Comparison of ENCODE assay signal across 17 cellular contexts in genomic region chr14:105468621-105469241, GRCh38. TPM values are rescaled to one million over a fixed set of nuclear protein-coding genes. Genes with fewer than 3 reads are reported as not detected.
DNase-seq lines count a peak whose midpoint lies in the region; ATAC-seq and TF ChIP-seq lines count a peak whose summit lies in the region.
"Had no signal": no experiment of that assay in that cellular context is flagged by ENCODE, and none has a peak within 500 bp of the region (broad histone marks: within the 10 kb centered on the region; RNA-seq: fewer than 3 reads in every experiment).

No MANE protein-coding gene starts in this region.

- WGBS in urinary bladder, result 54% methylated on average over 19 of the region's 19 CpGs

- H3K27ac Mint-ChIP-seq in T-helper 2 cell treated with Interferon-gamma antibody and Interleukin-4, amounts not matched to agents 5 μg/mL and 100 μg/mL, for 36 hours, result no peak overlapping the region
- H3K27ac Mint-ChIP-seq: activated CD4-positive, alpha-beta T cell treated with anti-CD3 and anti-CD28 coated beads, Interleukin-2, amount 10 ng/mL, durations not matched to agents 24 days and 14 days; activated naive CD4-positive, alpha-beta T cell treated with anti-CD3 and anti-CD28 coated beads, Interleukin-2, amount 50 U/mL, for 24 hours; brain; CD14-positive monocyte had no signal

- no peaks in the 10 kb centered on the region for H3K9me3 Mint-ChIP-seq in T-helper 2 cell treated with Interferon-gamma antibody and Interleukin-4, amounts not matched to agents 5 μg/mL and 100 μg/mL, for 36 hours
- H3K9me3 Mint-ChIP-seq: activated CD4-positive, alpha-beta T cell treated with anti-CD3 and anti-CD28 coated beads, Interleukin-2, amount 10 ng/mL, durations not matched to agents 24 days and 14 days; activated naive CD4-positive, alpha-beta T cell treated with anti-CD3 and anti-CD28 coated beads, Interleukin-2, amount 50 U/mL, for 24 hours; brain; CD14-positive monocyte had no signal

- no peaks in the 10 kb centered on the region for H3K27me3 ChIP-seq in ascending aorta

- intact Hi-C loops in ascending aorta (cut with DNase I), result loop anchor here (2.0 kb wide), 1 partner anchor 20 kb away; no protein-coding TSS in a partner anchor
- intact Hi-C loops in Right ventricle myocardium superior (cut with DNase I), result no loop called here

- H3K4me1 ChIP-seq in ascending aorta (peaks cover 21 to 37% of the 10 kb centered on the region in 2 donors), urinary bladder (ENCODE audit: insufficient read depth) (peaks cover 2% of the 10 kb centered on the region)

- H3K4me3 Mint-ChIP-seq in T-helper 2 cell treated with Interferon-gamma antibody and Interleukin-4, amounts not matched to agents 5 μg/mL and 100 μg/mL, for 36 hours, result no peak overlapping the region
- H3K4me3 Mint-ChIP-seq: activated CD4-positive, alpha-beta T cell treated with anti-CD3 and anti-CD28 coated beads, Interleukin-2, amount 10 ng/mL, durations not matched to agents 24 days and 14 days; activated naive CD4-positive, alpha-beta T cell treated with anti-CD3 and anti-CD28 coated beads, Interleukin-2, amount 50 U/mL, for 24 hours; brain; CD14-positive monocyte had no signal

- no peak overlapping the region for H3K4me3 ChIP-seq in ascending aorta
- H3K4me3 ChIP-seq in urinary bladder (ENCODE audit: low read depth, low read length), result no peak overlapping the region

- no peak for DNase-seq in ascending aorta (ENCODE audit: low spot score in 2 of 2)
- DNase-seq in Right ventricle myocardium superior, result peak; percentile 76
- DNase-seq in midbrain (lab: John Stamatoyannopoulos, UW), result peak; percentile 58
- no peak for DNase-seq in GM10266 (ENCODE audit: extremely low spot score)
- DNase-seq in NK-92 treated with Interleukin-12 subunit alpha and Interleukin-12 subunit beta, amount 100 ng/mL, for 24 hours (lab: John Stamatoyannopoulos, UW), result no peak
- DNase-seq in T-helper 2 cell treated with Interferon-gamma antibody and Interleukin-4, amounts not matched to agents 5 μg/mL and 100 μg/mL, for 36 hours (ENCODE audit: low spot score), result no peak
- DNase-seq: activated CD4-positive, alpha-beta T cell treated with anti-CD3 and anti-CD28 coated beads, Interleukin-2, amount 10 ng/mL, durations not matched to agents 24 days and 14 days; DMS153; HCEC 1CT; NCI-H2081; NCI-H510A treated with DMSO at 0.1 percent for 48 hours; stimulated activated CD4-positive, alpha-beta T cell treated with anti-CD3 and anti-CD28 coated beads, Interleukin-2, amount 100 ng/mL, for 24 hours; T-helper 9 cell had no signal

- H3K36me3 Mint-ChIP-seq in T-helper 2 cell treated with Interferon-gamma antibody and Interleukin-4, amounts not matched to agents 5 μg/mL and 100 μg/mL, for 36 hours (ENCODE audit: low read depth), result no peaks in the 10 kb centered on the region
- H3K36me3 Mint-ChIP-seq: activated naive CD4-positive, alpha-beta T cell treated with anti-CD3 and anti-CD28 coated beads, Interleukin-2, amount 50 U/mL, for 24 hours had no signal

- H3K9me3 ChIP-seq in ascending aorta, result no peaks in the 10 kb centered on the region

- H3K4me1 Mint-ChIP-seq in T-helper 2 cell treated with Interferon-gamma antibody and Interleukin-4, amounts not matched to agents 5 μg/mL and 100 μg/mL, for 36 hours (ENCODE audit: low read depth), result no peaks in the 10 kb centered on the region
- H3K4me1 Mint-ChIP-seq: activated CD4-positive, alpha-beta T cell treated with anti-CD3 and anti-CD28 coated beads, Interleukin-2, amount 10 ng/mL, durations not matched to agents 24 days and 14 days; activated naive CD4-positive, alpha-beta T cell treated with anti-CD3 and anti-CD28 coated beads, Interleukin-2, amount 50 U/mL, for 24 hours had no signal

- peak in 1 of 3 experiments; percentile 15 for TF ChIP-seq CTCF in ascending aorta (IDR thresholded peaks at IDR 0.05)
- no peak for TF ChIP-seq CTCF in GM10266 (IDR thresholded peaks at IDR 0.05; ENCODE audit: control insufficient read depth, insufficient read depth, low read depth, missing control alignments)

- H3K27ac ChIP-seq in ascending aorta (peak overlapping the region; percentile 46 to 89), urinary bladder (ENCODE audit: low read depth) (peak overlapping the region; percentile 28)

- peak; percentile 9 for ATAC-seq in Right ventricle myocardium superior (ENCODE audit: poor library complexity)

- H3K36me3 ChIP-seq in ascending aorta (peaks cover 39 to 41% of the 10 kb centered on the region in 2 donors), urinary bladder (ENCODE audit: insufficient read depth) (peaks cover 5% of the 10 kb centered on the region)

- H3K27me3 Mint-ChIP-seq in T-helper 2 cell treated with Interferon-gamma antibody and Interleukin-4, amounts not matched to agents 5 μg/mL and 100 μg/mL, for 36 hours (ENCODE audit: low read depth), result no peaks in the 10 kb centered on the region
- H3K27me3 Mint-ChIP-seq: activated CD4-positive, alpha-beta T cell treated with anti-CD3 and anti-CD28 coated beads, Interleukin-2, amount 10 ng/mL, durations not matched to agents 24 days and 14 days; activated naive CD4-positive, alpha-beta T cell treated with anti-CD3 and anti-CD28 coated beads, Interleukin-2, amount 50 U/mL, for 24 hours; brain had no signal

RNA-seq across cellular contexts. Expression of gene CRIP2, which starts 5.9 kb away (rescaled TPM):
- total RNA-seq in ascending aorta, result 665 TPM
- total RNA-seq in Right ventricle myocardium superior, result 1,011 TPM
- 53.7 TPM for total RNA-seq in urinary bladder
- 245 TPM for polyA plus RNA-seq in urinary bladder

RNA-seq across cellular contexts. Expression of gene CRIP1, which starts 18.0 kb away (rescaled TPM):
- total RNA-seq in ascending aorta (106 TPM), Right ventricle myocardium superior (71.8 TPM), urinary bladder (9.4 TPM)
- 92.4 TPM for polyA plus RNA-seq in urinary bladder

RNA-seq across cellular contexts. Expression of gene TEDC1, which starts 22.3 kb away (rescaled TPM):
- total RNA-seq in ascending aorta (12.7 TPM), Right ventricle myocardium superior (6.2 TPM), urinary bladder (4.2 TPM)
- 10.6 TPM for polyA plus RNA-seq in urinary bladder

RNA-seq across cellular contexts. Expression of gene MTA1, which starts 49.1 kb away (rescaled TPM):
- total RNA-seq in ascending aorta (118 TPM), Right ventricle myocardium superior (191 TPM), urinary bladder (51.5 TPM)
- polyA plus RNA-seq in urinary bladder, result 67.3 TPM

RNA-seq across cellular contexts. Expression of gene TMEM121, which starts 57.7 kb away (rescaled TPM):
- total RNA-seq in ascending aorta, result 34.6 TPM
- total RNA-seq in Right ventricle myocardium superior, result 3.1 TPM
- 1.3 TPM for total RNA-seq in urinary bladder
- polyA plus RNA-seq in urinary bladder, result 6.7 TPM

Comparison
In these comparisons a context has a peak if more than half of its experiments do, and no peak if none do; other contexts are left out.
1. DNase-seq: peak in Right ventricle myocardium superior (single experiment) and midbrain (single experiment); none in ascending aorta (0 of 2), GM10266 (single experiment), NK-92 treated with Interleukin-12 subunit alpha and Interleukin-12 subunit beta, amount 100 ng/mL, for 24 hours (single experiment) and T-helper 2 cell treated with Interferon-gamma antibody and Interleukin-4, amounts not matched to agents 5 μg/mL and 100 μg/mL, for 36 hours (single experiment).
2. RNA of gene CRIP2, which starts 5.9 kb away (total RNA-seq): 1,011 TPM in Right ventricle myocardium superior (single experiment) and 665 TPM in ascending aorta (single experiment); 53.7 TPM in urinary bladder (single experiment); every median in the first group is over 10 times any median in the second.